ENCODE assay signal across 8 cellular contexts in genomic region chr3:195634426-195635261, GRCh38. TPM values are rescaled to one million over a fixed set of nuclear protein-coding genes. Genes with fewer than 3 reads are reported as not detected.
DNase-seq lines count a peak whose midpoint lies in the region; ATAC-seq, FAIRE-seq and TF ChIP-seq lines count a peak whose summit lies in the region.
"Not testable (repeated sequence)": the region's sequence is repeated elsewhere in the genome, so short reads cannot be mapped to it uniquely, and the experiment has no call there.

No MANE protein-coding gene starts in this region.

- H3K27me3 Mint-ChIP-seq in activated CD8-positive, alpha-beta T cell treated with anti-CD3 and anti-CD28 coated beads, Interleukin-2, amount 10 ng/mL, durations not matched to agents 7 days and 5 days (ENCODE audit: low read depth) = not testable (repeated sequence)

- intact Hi-C loops in colonic mucosa (cut with DNase I); left lung (cut with DNase I): not testable (repeated sequence)

- ATAC-seq in HG02763 (IDR thresholded peaks at IDR 0.05; ENCODE audit: unreplicated experiment) = peak; percentile 87
- peak; percentile 95 for ATAC-seq in activated CD8-positive, alpha-beta T cell treated with anti-CD3 and anti-CD28 coated beads, Interleukin-2, amount 10 ng/mL, durations not matched to agents 7 days and 5 days
- ATAC-seq in left lung = peak; percentile 99

- H3K4me3 ChIP-seq in AG04449 (ENCODE audit: low read depth, low read length) (peak overlapping the region; percentile 50), HUES64 (ENCODE audit: low read length) (peak overlapping the region; percentile 61), colonic mucosa (peak overlapping the region; percentile 45), left lung (peak overlapping the region; percentile 40 to 50), smooth muscle cell (peak overlapping the region; percentile 56)

- H3K79me2 ChIP-seq in smooth muscle cell (ENCODE audit: low read depth) = not testable (repeated sequence)

- H3K27ac Mint-ChIP-seq in activated CD8-positive, alpha-beta T cell treated with anti-CD3 and anti-CD28 coated beads, Interleukin-2, amount 10 ng/mL, durations not matched to agents 7 days and 5 days = not testable (repeated sequence)

- peak overlapping the region; percentile 80 for H2AFZ ChIP-seq in smooth muscle cell (ENCODE audit: low read depth)

- peak overlapping the region; percentile 82 for H3K4me2 ChIP-seq in smooth muscle cell

- WGBS in HUES64 = 0% methylated on average over 10 of the region's 70 CpGs
- WGBS in smooth muscle cell (ENCODE audit: low lambda C conversion rate) = under 1% methylated on average over 25 of the region's 70 CpGs

- not testable (repeated sequence) for TF ChIP-seq CTCF in AG04449 (IDR thresholded peaks at IDR 0.05; ENCODE audit: insufficient read depth, low read length, missing control alignments); colonic mucosa (IDR thresholded peaks at IDR 0.05); left lung (IDR thresholded peaks at IDR 0.05); smooth muscle cell (IDR thresholded peaks at IDR 0.05; ENCODE audit: borderline replicate concordance, insufficient read depth, poor library complexity, severe bottlenecking)

- H4K20me1 ChIP-seq in smooth muscle cell (ENCODE audit: low read depth) = not testable (repeated sequence)

- H3K27ac ChIP-seq in HUES64 (ENCODE audit: low read depth, low read length); smooth muscle cell (ENCODE audit: low read depth): not testable (repeated sequence)
- peak overlapping the region; percentile 85 for H3K27ac ChIP-seq in colonic mucosa
- H3K27ac ChIP-seq in left lung = peak overlapping the region in 1 of 2 donors; percentile 63

- not testable (repeated sequence) for H3K36me3 Mint-ChIP-seq in activated CD8-positive, alpha-beta T cell treated with anti-CD3 and anti-CD28 coated beads, Interleukin-2, amount 10 ng/mL, durations not matched to agents 7 days and 5 days (ENCODE audit: low read depth)

- CTCF ChIA-PET in AG04449 (lab: Yijun Ruan, JAX); activated CD8-positive, alpha-beta T cell treated with anti-CD3 and anti-CD28 coated beads, Interleukin-2, amount 10 ng/mL, durations not matched to agents 7 days and 5 days (lab: Charles Lee): not testable (repeated sequence)

- H3K9ac ChIP-seq in HUES64 (ENCODE audit: low read depth, low read length) (0 out of 2 replicates have a peak overlapping the region, but pooled peaks have one; percentile 57), colonic mucosa (ENCODE audit: low read depth in 2 of 2, low read length in 2 of 2) (peak overlapping the region in 1 of 2 donors; percentile 35)
- H3K9ac ChIP-seq in smooth muscle cell (ENCODE audit: low read depth) = not testable (repeated sequence)

- H3K4me1 Mint-ChIP-seq in activated CD8-positive, alpha-beta T cell treated with anti-CD3 and anti-CD28 coated beads, Interleukin-2, amount 10 ng/mL, durations not matched to agents 7 days and 5 days (ENCODE audit: low read depth) = peaks cover 20% of the 10 kb centered on the region

- not testable (repeated sequence) for DNase-seq in AG04449 (ENCODE audit: low read depth, low spot score); GM19239 (ENCODE audit: insufficient read length, low spot score); left lung; smooth muscle cell (lab: John Stamatoyannopoulos, UW; ENCODE audit: unreplicated experiment)
- peak; percentile 70 for DNase-seq in activated CD8-positive, alpha-beta T cell treated with anti-CD3 and anti-CD28 coated beads, Interleukin-2, amount 10 ng/mL, durations not matched to agents 7 days and 5 days
- peak; percentile 63 for DNase-seq in colonic mucosa

- not testable (repeated sequence) for H3K36me3 ChIP-seq in HUES64 (ENCODE audit: insufficient read depth, low read length); colonic mucosa; left lung; smooth muscle cell (ENCODE audit: low read depth)

- not testable (repeated sequence) for H3K4me3 Mint-ChIP-seq in activated CD8-positive, alpha-beta T cell treated with anti-CD3 and anti-CD28 coated beads, Interleukin-2, amount 10 ng/mL, durations not matched to agents 7 days and 5 days

- H3K27me3 ChIP-seq in HUES64 (ENCODE audit: insufficient read depth, low read length); colonic mucosa; left lung; smooth muscle cell (ENCODE audit: low read depth): not testable (repeated sequence)

- FAIRE-seq in GM19239 (lab: Jason Lieb, UNC) = peak; percentile 70

- H3K9me3 ChIP-seq in HUES64 (ENCODE audit: insufficient read depth, low read depth, low read length); colonic mucosa; left lung; smooth muscle cell (replicated peaks; ENCODE audit: low read depth): not testable (repeated sequence)

- not testable (repeated sequence) for H3K9me3 Mint-ChIP-seq in activated CD8-positive, alpha-beta T cell treated with anti-CD3 and anti-CD28 coated beads, Interleukin-2, amount 10 ng/mL, durations not matched to agents 7 days and 5 days (ENCODE audit: insufficient read depth)

- not testable (repeated sequence) for H3F3A ChIP-seq in smooth muscle cell (ENCODE audit: low read depth)

- not testable (repeated sequence) for H3K4me1 ChIP-seq in HUES64 (ENCODE audit: insufficient read depth, low read length); colonic mucosa; left lung; smooth muscle cell (ENCODE audit: low read depth)

- POLR2A ChIA-PET in AG04449 (lab: Yijun Ruan, JAX); activated CD8-positive, alpha-beta T cell treated with anti-CD3 and anti-CD28 coated beads, Interleukin-2, amount 10 ng/mL, durations not matched to agents 7 days and 5 days (lab: Charles Lee): not testable (repeated sequence)

RNA-seq across cellular contexts. Expression of gene APOD, which starts 50.9 kb away (rescaled TPM):
- polyA plus RNA-seq in HUES64 (2013, experiment 1 of 2) = not detected
- polyA plus RNA-seq in HUES64 (2013, experiment 2 of 2) = not detected
- total RNA-seq in activated CD8-positive, alpha-beta T cell treated with anti-CD3 and anti-CD28 coated beads, Interleukin-2, amount 10 ng/mL, durations not matched to agents 7 days and 5 days = not detected
- total RNA-seq in colonic mucosa (10 to 100 TPM in 1 of 2 donors, 1 to 10 TPM in 1; 7.2 to 13.1 TPM), left lung (10 to 100 TPM; 10.6 to 25.5 TPM), smooth muscle cell (2.2 TPM in 1 of 2 replicates, not detected in the other)
- polyA plus RNA-seq in smooth muscle cell = 0.39 TPM in 1 of 2 replicates, not detected in the other
